ENCODE assay signal across 25 cellular contexts in genomic region chr16:89544713-89545043, GRCh38. TPM values are rescaled to one million over a fixed set of nuclear protein-coding genes. Genes with fewer than 3 reads are reported as not detected.
DNase-seq lines count a peak whose midpoint lies in the region; ATAC-seq, FAIRE-seq and TF ChIP-seq lines count a peak whose summit lies in the region.
"Had no signal": no experiment of that assay in that cellular context is flagged by ENCODE, and none has a peak within 500 bp of the region (broad histone marks: within the 10 kb centered on the region; RNA-seq: fewer than 3 reads in every experiment).

No MANE protein-coding gene starts in this region.

- ATAC-seq in HepG2 (peak; percentile 19), right lobe of liver (no peak), T-helper 17 cell (no peak), GM18907 (IDR thresholded peaks at IDR 0.05; ENCODE audit: unreplicated experiment) (no peak), GM21825 (IDR thresholded peaks at IDR 0.05; ENCODE audit: unreplicated experiment) (no peak)
- ATAC-seq: A549; CD8-positive, alpha-beta T cell; GM12878 had no signal

- TF ChIP-seq CTCF in HepG2 (CRISPR knock-in tag; IDR thresholded peaks at IDR 0.05) (no peak), right lobe of liver (IDR thresholded peaks at IDR 0.05) (no peak), osteoblast (IDR thresholded peaks at IDR 0.05; ENCODE audit: extremely low read depth, low read depth, low read length) (no peak)

- peak overlapping the region; percentile 87 for H3K27ac ChIP-seq in HepG2 (ENCODE audit: extremely low read length, insufficient read depth, low read length)
- H3K27ac ChIP-seq in right lobe of liver = no peak overlapping the region
- no peak overlapping the region for H3K27ac ChIP-seq in osteoblast (ENCODE audit: low read depth, low read length)
- H3K27ac ChIP-seq: A549; BLaER1 treated with 17β-estradiol and CSF1 and Interleukin-3, amounts not matched to agents 10 nM and 100 nM; C4-2B had no signal

- H3K36me3 Mint-ChIP-seq in T-helper 17 cell (ENCODE audit: low read depth) = no peaks in the 10 kb centered on the region

- no peak for TF ChIP-seq RAD21 in HepG2 (CRISPR knock-in tag; IDR thresholded peaks at IDR 0.05)

- H2AFZ ChIP-seq in HepG2 (ENCODE audit: low read length) (no peak overlapping the region), osteoblast (ENCODE audit: low read length) (no peak overlapping the region)

- BruUV-seq in HepG2 (replicated peaks; lab: Mats Ljungman, UMichigan) = no TSS peak

- H3K4me2 ChIP-seq in HepG2 (ENCODE audit: low read depth, low read length) = peak overlapping the region; percentile 96
- no peak overlapping the region for H3K4me2 ChIP-seq in osteoblast (ENCODE audit: insufficient read depth, low read length)
- H3K4me2 ChIP-seq: A549; BLaER1 treated with 17β-estradiol and CSF1 and Interleukin-3, amounts not matched to agents 10 nM and 100 nM had no signal

- intact Hi-C loops in HepG2 (cut with micrococcal nuclease; ENCODE audit: unreplicated experiment) (no loop called here), right lobe of liver (cut with DNase I) (no loop called here)

- CTCF ChIA-PET in HepG2 (lab: Yijun Ruan, JAX; ENCODE audit: low intra/inter-chr PET ratio, low total read pairs) = no interaction called here

- H3K4me1 ChIP-seq in HepG2 (ENCODE audit: insufficient read depth, low read length) = peaks cover 35% of the 10 kb centered on the region
- peaks cover 0 to 22% (median 7%) of the 10 kb centered on the region in 4 donors for H3K4me1 ChIP-seq in right lobe of liver
- no peaks in the 10 kb centered on the region for H3K4me1 ChIP-seq in osteoblast (ENCODE audit: insufficient read depth, low read length)
- H3K4me1 ChIP-seq: A549, Caco-2 had no signal

- peaks cover 10% of the 10 kb centered on the region for H3K4me1 Mint-ChIP-seq in T-helper 17 cell

- 76% methylated on average over 13 of the region's 13 CpGs for WGBS in HepG2 (ENCODE audit: low lambda C conversion rate)
- WGBS in right lobe of liver (ENCODE audit: insufficient coverage, low coverage, low lambda C conversion rate, missing lambda C conversion rate) = 60% methylated on average over 1 of the region's 13 CpGs

- H3K9me3 ChIP-seq in HepG2 (ENCODE audit: low read length) = no peaks in the 10 kb centered on the region
- H3K9me3 ChIP-seq in right lobe of liver = no peaks in the 10 kb centered on the region
- H3K9me3 ChIP-seq in T-helper 17 cell (ENCODE audit: control insufficient read depth, low read length, poor library complexity, severe bottlenecking) = no peaks in the 10 kb centered on the region
- no peaks in the 10 kb centered on the region for H3K9me3 ChIP-seq in osteoblast (ENCODE audit: low read depth, low read length)
- H3K9me3 ChIP-seq: A549; BLaER1 treated with 17β-estradiol and CSF1 and Interleukin-3, amounts not matched to agents 10 nM and 100 nM; Caco-2 had no signal

- H3K27me3 ChIP-seq in HepG2 (ENCODE audit: control insufficient read depth in 1 of 2, insufficient read depth in 2 of 2, low read length in 2 of 2) (no peaks in the 10 kb centered on the region; a peak in 1 of 5 replicates), right lobe of liver (no peaks in the 10 kb centered on the region), osteoblast (ENCODE audit: insufficient read depth, low read length) (no peaks in the 10 kb centered on the region)
- H3K27me3 ChIP-seq: BLaER1 treated with 17β-estradiol and CSF1 and Interleukin-3, amounts not matched to agents 10 nM and 100 nM had no signal

- H3K27ac Mint-ChIP-seq in T-helper 17 cell = peak overlapping the region; percentile 29
- H3K27ac Mint-ChIP-seq: B cell; CD4-positive, alpha-beta T cell; CD8-positive, alpha-beta T cell had no signal

- no peak overlapping the region for H3K4me3 Mint-ChIP-seq in T-helper 17 cell
- H3K4me3 Mint-ChIP-seq: B cell; CD4-positive, alpha-beta T cell; CD8-positive, alpha-beta T cell had no signal

- H3K79me2 ChIP-seq in HepG2 (ENCODE audit: insufficient read depth, low read length) (no peaks in the 10 kb centered on the region), osteoblast (ENCODE audit: insufficient read depth, low read length) (peaks cover 6% of the 10 kb centered on the region)

- POLR2A ChIA-PET in HepG2 (lab: Yijun Ruan, JAX) = interaction anchor here (0.8 to 1.7 kb wide), 9 partner anchors 12 to 56 kb away, joined by 3 to 18 read pairs (median 4); partner anchors contain the start of gene SPG7

- TF ChIP-seq POLR2A in HepG2 (IDR thresholded peaks at IDR 0.05; ENCODE audit: insufficient read depth in 1 of 2, low read depth in 2 of 2, low read length in 2 of 2) (no peak), right lobe of liver (IDR thresholded peaks at IDR 0.05) (no peak)

- H3K36me3 ChIP-seq in HepG2 (replicated peaks in 1 of 2; ENCODE audit: control insufficient read depth in 1 of 2, insufficient read depth in 2 of 2, low read length in 2 of 2) (peaks cover 19 to 43% of the 10 kb centered on the region in 2 experiments; a peak in 4 of 5 replicates), right lobe of liver (peaks cover 0 to 30% (median 6%) of the 10 kb centered on the region in 4 donors), osteoblast (ENCODE audit: insufficient read depth, low read length) (peaks cover 66% of the 10 kb centered on the region)

- H3K9ac ChIP-seq in HepG2 (ENCODE audit: insufficient read depth, low read depth, low read length) = peak overlapping the region; percentile 47

- H3K4me3 ChIP-seq in HepG2 (replicated peaks in 1 of 3; ENCODE audit: insufficient read depth in 1 of 3, low read depth in 2 of 3, low read length in 3 of 3) (peak overlapping the region in 2 of 3 experiments; percentile 41 to 72; a peak in 3 of 6 replicates), right lobe of liver (no peak overlapping the region), osteoblast (ENCODE audit: insufficient read depth, low read length) (no peak overlapping the region)
- H3K4me3 ChIP-seq: A549; BLaER1 treated with 17β-estradiol and CSF1 and Interleukin-3, amounts not matched to agents 10 nM and 100 nM; GM12878 had no signal

- TF ChIP-seq EP300 in HepG2 (IDR thresholded peaks at IDR 0.05; ENCODE audit: low read depth in 2 of 2, low read length in 2 of 2) = no peak
- no peak for TF ChIP-seq EP300 in HepG2 (CRISPR knock-in tag; IDR thresholded peaks at IDR 0.05; ENCODE audit: borderline replicate concordance)

- H4K20me1 ChIP-seq in HepG2 (ENCODE audit: insufficient read depth, low read length) (peaks cover 5% of the 10 kb centered on the region; the same call in 1 of the 2 replicates), osteoblast (ENCODE audit: insufficient read depth, low read length) (no peaks in the 10 kb centered on the region)

- no peaks in the 10 kb centered on the region for H3K27me3 Mint-ChIP-seq in T-helper 17 cell
- H3K27me3 Mint-ChIP-seq: B cell; CD4-positive, alpha-beta T cell had no signal

- DNase-seq in HepG2 (ENCODE audit: low spot score) (no peak), right lobe of liver (no peak), T-helper 17 cell (no peak), osteoblast (ENCODE audit: insufficient read length, low spot score, missing footprints) (peak; percentile 83), DMS153 treated with DMSO at 0.1 percent for 48 hours (lab: John Stamatoyannopoulos, UW; ENCODE audit: unreplicated experiment) (no peak)
- DNase-seq: AML-193; Caco-2; Calu3; CD4-positive, alpha-beta T cell; CD8-positive, alpha-beta T cell; DMS79; DND-41; EL; GDM1 had no signal

- FAIRE-seq in HepG2 (lab: Jason Lieb, UNC) = no peak
- FAIRE-seq: A549, D721Med, GM12878, GM12892, GM18507, GM19239 had no signal

- in situ Hi-C loops in HepG2 (cut with HindIII; ENCODE audit: extremely low pct_ligation_motif_present, low pct_unique_long_range_greater_than_20kb) = no loop called here

RNA-seq across cellular contexts. Expression of gene RPL13, which starts 15.8 kb away (rescaled TPM):
- 2,988 and 3,233 TPM in 2 replicates for total RNA-seq in HepG2 (2016; rRNA removed; fragmentation: Illumina TruSeq; extraction: Trizol)
- 6,142 and 6,743 TPM in 2 replicates for total RNA-seq in HepG2 (2016; cell fraction: cytosol; rRNA removed; fragmentation: Illumina TruSeq; extraction: Trizol; ENCODE audit: low read depth)
- total RNA-seq in HepG2 (2016; cell fraction: insoluble cytoplasmic fraction; rRNA removed; fragmentation: Illumina TruSeq; extraction: Trizol) = 3,074 and 3,414 TPM in 2 replicates
- 8,788 and 9,254 TPM in 2 replicates for total RNA-seq in HepG2 (2016; cell fraction: membrane; rRNA removed; fragmentation: Illumina TruSeq; extraction: Trizol)
- total RNA-seq in HepG2 (2016; cell fraction: nucleus; rRNA removed; fragmentation: Illumina TruSeq; extraction: Trizol) = 1,061 and 1,137 TPM in 2 replicates
- polyA plus RNA-seq in HepG2 (2011; rRNA removed) = 4,411 and 5,523 TPM in 2 replicates
- polyA plus RNA-seq in HepG2 (2011; cell fraction: cytosol; rRNA removed) = 4,701 and 9,932 TPM in 2 replicates
- 3,101 and 3,317 TPM in 2 replicates for polyA plus RNA-seq in HepG2 (2011; cell fraction: nucleus; rRNA removed)
- polyA plus RNA-seq in HepG2 (2012) = 3,379 and 4,912 TPM in 2 replicates
- 8,773 and 9,300 TPM in 2 replicates for polyA plus RNA-seq in HepG2 (2016; cell fraction: cytosol; fragmentation: Illumina TruSeq; extraction: Trizol; ENCODE audit: low read depth)
- polyA plus RNA-seq in HepG2 (2016; cell fraction: insoluble cytoplasmic fraction; fragmentation: Illumina TruSeq; extraction: Trizol; ENCODE audit: low read depth) = 3,767 and 4,135 TPM in 2 replicates
- 9,832 and 9,939 TPM in 2 replicates for polyA plus RNA-seq in HepG2 (2016; cell fraction: membrane; fragmentation: Illumina TruSeq; extraction: Trizol; ENCODE audit: low read depth)
- polyA plus RNA-seq in HepG2 (2016; cell fraction: nucleus; fragmentation: Illumina TruSeq; extraction: Trizol; ENCODE audit: insufficient read depth, low read depth) = 2,257 and 2,556 TPM in 2 replicates
- 1,096 and 3,482 TPM in 2 replicates for polyA minus RNA-seq in HepG2 (2011; rRNA and poly(A)+ RNA removed; ENCODE audit: low replicate concordance)
- 1,942 and 2,023 TPM in 2 replicates for polyA minus RNA-seq in HepG2 (2011; cell fraction: cytosol; rRNA and poly(A)+ RNA removed)
- 448 and 516 TPM in 2 replicates for polyA minus RNA-seq in HepG2 (2011; cell fraction: nucleus; rRNA and poly(A)+ RNA removed)
- 1,000 to 10,000 TPM in 2 of 6 experiments, 100 to 1,000 TPM in 4; 684 to 2,810 (median 731) TPM for total RNA-seq in right lobe of liver
- 1,000 to 10,000 TPM; 4,192 to 4,476 TPM for total RNA-seq in T-helper 17 cell
- total RNA-seq in osteoblast = 2,112 and 2,440 TPM in 2 replicates

RNA-seq across cellular contexts. Expression of gene CPNE7, which starts 30.9 kb away (rescaled TPM):
- not detected in 2 replicates for total RNA-seq in HepG2 (2016; rRNA removed; fragmentation: Illumina TruSeq; extraction: Trizol)
- not detected in 2 replicates for total RNA-seq in HepG2 (2016; cell fraction: cytosol; rRNA removed; fragmentation: Illumina TruSeq; extraction: Trizol; ENCODE audit: low read depth)
- 0.15 TPM in 1 of 2 replicates, not detected in the other for total RNA-seq in HepG2 (2016; cell fraction: insoluble cytoplasmic fraction; rRNA removed; fragmentation: Illumina TruSeq; extraction: Trizol)
- not detected in 2 replicates for total RNA-seq in HepG2 (2016; cell fraction: membrane; rRNA removed; fragmentation: Illumina TruSeq; extraction: Trizol)
- total RNA-seq in HepG2 (2016; cell fraction: nucleus; rRNA removed; fragmentation: Illumina TruSeq; extraction: Trizol) = not detected in 2 replicates
- 0.59 and 2.1 TPM in 2 replicates for polyA plus RNA-seq in HepG2 (2011; rRNA removed)
- 0.19 and 0.32 TPM in 2 replicates for polyA plus RNA-seq in HepG2 (2011; cell fraction: cytosol; rRNA removed)
- 4.5 and 6.2 TPM in 2 replicates for polyA plus RNA-seq in HepG2 (2011; cell fraction: nucleus; rRNA removed)
- polyA plus RNA-seq in HepG2 (2012) = 0.27 and 0.35 TPM in 2 replicates
- not detected in 2 replicates for polyA plus RNA-seq in HepG2 (2016; cell fraction: cytosol; fragmentation: Illumina TruSeq; extraction: Trizol; ENCODE audit: low read depth)
- polyA plus RNA-seq in HepG2 (2016; cell fraction: insoluble cytoplasmic fraction; fragmentation: Illumina TruSeq; extraction: Trizol; ENCODE audit: low read depth) = not detected in 2 replicates
- polyA plus RNA-seq in HepG2 (2016; cell fraction: membrane; fragmentation: Illumina TruSeq; extraction: Trizol; ENCODE audit: low read depth) = 0.06 TPM in 1 of 2 replicates, not detected in the other
- polyA plus RNA-seq in HepG2 (2016; cell fraction: nucleus; fragmentation: Illumina TruSeq; extraction: Trizol; ENCODE audit: insufficient read depth, low read depth) = 0.52 and 1.2 TPM in 2 replicates
- polyA minus RNA-seq in HepG2 (2011; rRNA and poly(A)+ RNA removed; ENCODE audit: low replicate concordance) = 0.58 and 25.2 TPM in 2 replicates
- not detected in 2 replicates for polyA minus RNA-seq in HepG2 (2011; cell fraction: cytosol; rRNA and poly(A)+ RNA removed)
- polyA minus RNA-seq in HepG2 (2011; cell fraction: nucleus; rRNA and poly(A)+ RNA removed) = 0.26 and 0.99 TPM in 2 replicates
- 1 to 10 TPM in 2 of 6 experiments, under 1 TPM in 4; 0.33 to 3.7 (median 0.77) TPM for total RNA-seq in right lobe of liver
- 1 to 10 TPM; 4.7 to 8.2 TPM for total RNA-seq in T-helper 17 cell
- total RNA-seq in osteoblast = 7.2 and 21.8 TPM in 2 replicates

RNA-seq across cellular contexts. Expression of gene SPG7, which starts 36.5 kb away (rescaled TPM):
- total RNA-seq in HepG2 (2016; rRNA removed; fragmentation: Illumina TruSeq; extraction: Trizol) = 63.9 and 136 TPM in 2 replicates
- 47.1 and 47.6 TPM in 2 replicates for total RNA-seq in HepG2 (2016; cell fraction: cytosol; rRNA removed; fragmentation: Illumina TruSeq; extraction: Trizol; ENCODE audit: low read depth)
- 54.6 and 131 TPM in 2 replicates for total RNA-seq in HepG2 (2016; cell fraction: insoluble cytoplasmic fraction; rRNA removed; fragmentation: Illumina TruSeq; extraction: Trizol)
- total RNA-seq in HepG2 (2016; cell fraction: membrane; rRNA removed; fragmentation: Illumina TruSeq; extraction: Trizol) = 46.3 and 47.0 TPM in 2 replicates
- total RNA-seq in HepG2 (2016; cell fraction: nucleus; rRNA removed; fragmentation: Illumina TruSeq; extraction: Trizol) = 148 and 166 TPM in 2 replicates
- polyA plus RNA-seq in HepG2 (2011; rRNA removed) = 66.0 and 77.5 TPM in 2 replicates
- 41.6 and 46.2 TPM in 2 replicates for polyA plus RNA-seq in HepG2 (2011; cell fraction: cytosol; rRNA removed)
- 327 and 378 TPM in 2 replicates for polyA plus RNA-seq in HepG2 (2011; cell fraction: nucleus; rRNA removed)
- 69.0 and 72.2 TPM in 2 replicates for polyA plus RNA-seq in HepG2 (2012)
- polyA plus RNA-seq in HepG2 (2016; cell fraction: cytosol; fragmentation: Illumina TruSeq; extraction: Trizol; ENCODE audit: low read depth) = 8.2 and 9.5 TPM in 2 replicates
- 43.3 and 56.0 TPM in 2 replicates for polyA plus RNA-seq in HepG2 (2016; cell fraction: insoluble cytoplasmic fraction; fragmentation: Illumina TruSeq; extraction: Trizol; ENCODE audit: low read depth)
- 16.9 and 17.6 TPM in 2 replicates for polyA plus RNA-seq in HepG2 (2016; cell fraction: membrane; fragmentation: Illumina TruSeq; extraction: Trizol; ENCODE audit: low read depth)
- 304 and 336 TPM in 2 replicates for polyA plus RNA-seq in HepG2 (2016; cell fraction: nucleus; fragmentation: Illumina TruSeq; extraction: Trizol; ENCODE audit: insufficient read depth, low read depth)
- polyA minus RNA-seq in HepG2 (2011; rRNA and poly(A)+ RNA removed; ENCODE audit: low replicate concordance) = 76.1 and 106 TPM in 2 replicates
- 59.0 and 61.6 TPM in 2 replicates for polyA minus RNA-seq in HepG2 (2011; cell fraction: cytosol; rRNA and poly(A)+ RNA removed)
- polyA minus RNA-seq in HepG2 (2011; cell fraction: nucleus; rRNA and poly(A)+ RNA removed) = 140 and 143 TPM in 2 replicates
- 10 to 100 TPM; 44.0 to 70.5 (median 57.0) TPM for total RNA-seq in right lobe of liver
- 100 to 1,000 TPM; 140 to 154 TPM for total RNA-seq in T-helper 17 cell
- total RNA-seq in osteoblast = 76.3 and 85.8 TPM in 2 replicates

RNA-seq across cellular contexts. Expression of gene ANKRD11, which starts 54.3 kb away (rescaled TPM):
- total RNA-seq in HepG2 (2016; rRNA removed; fragmentation: Illumina TruSeq; extraction: Trizol) (21.4 and 24.4 TPM in 2 replicates), right lobe of liver (10 to 100 TPM; 26.2 to 65.8 (median 41.6) TPM), T-helper 17 cell (100 to 1,000 TPM; 197 to 251 TPM), osteoblast (78.4 and 97.4 TPM in 2 replicates)
- total RNA-seq in HepG2 (2016; cell fraction: cytosol; rRNA removed; fragmentation: Illumina TruSeq; extraction: Trizol; ENCODE audit: low read depth) = 54.2 and 55.2 TPM in 2 replicates
- 17.9 and 22.3 TPM in 2 replicates for total RNA-seq in HepG2 (2016; cell fraction: insoluble cytoplasmic fraction; rRNA removed; fragmentation: Illumina TruSeq; extraction: Trizol)
- total RNA-seq in HepG2 (2016; cell fraction: membrane; rRNA removed; fragmentation: Illumina TruSeq; extraction: Trizol) = 22.4 and 27.0 TPM in 2 replicates
- total RNA-seq in HepG2 (2016; cell fraction: nucleus; rRNA removed; fragmentation: Illumina TruSeq; extraction: Trizol) = 48.5 and 63.5 TPM in 2 replicates
- polyA plus RNA-seq in HepG2 (2011; rRNA removed) = 38.4 and 42.3 TPM in 2 replicates
- polyA plus RNA-seq in HepG2 (2011; cell fraction: cytosol; rRNA removed) = 31.1 and 36.3 TPM in 2 replicates
- 155 and 191 TPM in 2 replicates for polyA plus RNA-seq in HepG2 (2011; cell fraction: nucleus; rRNA removed)
- 78.6 and 89.8 TPM in 2 replicates for polyA plus RNA-seq in HepG2 (2012)
- 10.6 and 13.9 TPM in 2 replicates for polyA plus RNA-seq in HepG2 (2016; cell fraction: cytosol; fragmentation: Illumina TruSeq; extraction: Trizol; ENCODE audit: low read depth)
- 35.2 and 50.6 TPM in 2 replicates for polyA plus RNA-seq in HepG2 (2016; cell fraction: insoluble cytoplasmic fraction; fragmentation: Illumina TruSeq; extraction: Trizol; ENCODE audit: low read depth)
- polyA plus RNA-seq in HepG2 (2016; cell fraction: membrane; fragmentation: Illumina TruSeq; extraction: Trizol; ENCODE audit: low read depth) = 29.5 and 30.6 TPM in 2 replicates
- 190 and 216 TPM in 2 replicates for polyA plus RNA-seq in HepG2 (2016; cell fraction: nucleus; fragmentation: Illumina TruSeq; extraction: Trizol; ENCODE audit: insufficient read depth, low read depth)
- 38.6 and 64.5 TPM in 2 replicates for polyA minus RNA-seq in HepG2 (2011; rRNA and poly(A)+ RNA removed; ENCODE audit: low replicate concordance)
- 32.5 and 37.0 TPM in 2 replicates for polyA minus RNA-seq in HepG2 (2011; cell fraction: cytosol; rRNA and poly(A)+ RNA removed)
- polyA minus RNA-seq in HepG2 (2011; cell fraction: nucleus; rRNA and poly(A)+ RNA removed) = 104 and 109 TPM in 2 replicates

Comparison
In these comparisons a context has a peak if more than half of its experiments do, and no peak if none do; other contexts are left out.
1. H3K4me3 ChIP-seq: peak in HepG2 (2 of 3); none in right lobe of liver (0 of 3) and osteoblast (single experiment).